Comparison of ENCODE assay signal across 16 cellular contexts in the genomic region with DNA sequence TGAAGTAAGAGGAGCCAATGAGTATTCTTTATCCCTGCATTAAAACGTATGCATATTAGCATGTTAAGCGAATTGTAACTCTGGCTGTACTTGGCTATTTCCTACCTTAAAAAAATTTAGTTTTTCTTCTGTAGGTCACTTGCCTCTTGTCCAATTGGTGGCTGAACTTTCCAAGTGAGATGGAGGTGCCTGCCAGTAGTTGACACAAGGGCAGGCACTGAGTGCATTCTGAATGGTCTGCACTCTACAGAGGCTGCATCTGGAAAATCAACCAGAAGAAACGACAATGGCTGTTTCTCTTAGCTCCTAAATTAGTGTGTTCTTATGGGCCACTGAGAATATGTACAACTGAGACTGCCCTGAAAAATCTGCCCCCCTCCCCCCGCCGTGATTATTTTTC.
DNase-seq lines count a peak whose midpoint lies in the region; ATAC-seq and TF ChIP-seq lines count a peak whose summit lies in the region.
"Had no signal": no experiment of that assay in that cellular context is flagged by ENCODE, and none has a peak within 500 bp of the region (broad histone marks: within the 10 kb centered on the region; RNA-seq: fewer than 3 reads in every experiment).

No MANE protein-coding gene starts in this region.

- peak overlapping the region in 1 of 11 experiments; percentile 20; a peak in 2 of 22 replicates for H3K4me2 ChIP-seq in BLaER1 treated with 17β-estradiol and CSF1 and Interleukin-3, amounts not matched to agents 10 nM and 100 nM
- H3K4me2 ChIP-seq in hepatocyte, result no peak overlapping the region
- H3K4me2 ChIP-seq: A549, BLaER1 had no signal

- no peak overlapping the region for H3K4me3 ChIP-seq in BLaER1 treated with 17β-estradiol and CSF1 and Interleukin-3, amounts not matched to agents 10 nM and 100 nM
- H3K4me3 ChIP-seq in thyroid gland (replicated peaks in 1 of 3), result no peak overlapping the region
- no peak overlapping the region for H3K4me3 ChIP-seq in hepatocyte
- H3K4me3 ChIP-seq: A549, BLaER1, HAP-1 had no signal

- H3K4me1 ChIP-seq in BLaER1 treated with 17β-estradiol and CSF1 and Interleukin-3, amounts not matched to agents 10 nM and 100 nM, result peaks cover 8 to 46% (median 29%) of the 10 kb centered on the region in 10 experiments; a peak in 16 of 20 replicates
- H3K4me1 ChIP-seq in thyroid gland (peaks cover 12 to 15% of the 10 kb centered on the region in 2 donors), hepatocyte (ENCODE audit: insufficient read depth) (no peaks in the 10 kb centered on the region)

- H3K36me3 ChIP-seq in BLaER1 treated with 17β-estradiol and CSF1 and Interleukin-3, amounts not matched to agents 10 nM and 100 nM, result peaks cover 49 to 89% (median 74%) of the 10 kb centered on the region in 11 experiments
- H3K36me3 ChIP-seq in thyroid gland (no peaks in the 10 kb centered on the region), hepatocyte (replicated peaks; ENCODE audit: insufficient read depth, low read depth) (no peaks in the 10 kb centered on the region)
- H3K36me3 ChIP-seq: HAP-1 had no signal

- DNase-seq in thyroid gland (peak; percentile 55 to 59), hepatocyte (ENCODE audit: low spot score) (no peak), NAMALWA (ENCODE audit: low spot score) (no peak)
- DNase-seq: Calu3; CD8-positive, alpha-beta T cell; DMS79 treated with DMSO at 0.1 percent for 48 hours; GF-D8 had no signal

- H3K9ac ChIP-seq in BLaER1 treated with 17β-estradiol and CSF1 and Interleukin-3, amounts not matched to agents 10 nM and 100 nM, result no peak overlapping the region
- H3K9ac ChIP-seq: BLaER1 had no signal

- H3K79me2 ChIP-seq in hepatocyte, result peaks cover 2% of the 10 kb centered on the region

- intact Hi-C loops in thyroid gland (cut with DNase I), result no loop called here

- ATAC-seq in GM19023 (IDR thresholded peaks at IDR 0.05; ENCODE audit: unreplicated experiment), result no peak
- ATAC-seq: A549; CD8-positive, alpha-beta T cell; HepG2 had no signal

- TF ChIP-seq CTCF in thyroid gland (IDR thresholded peaks at IDR 0.05), result no peak
- no peak for TF ChIP-seq CTCF in hepatocyte (IDR thresholded peaks at IDR 0.05; ENCODE audit: poor library complexity)

- no peak overlapping the region for H2AFZ ChIP-seq in hepatocyte

- peak overlapping the region in 6 of 11 experiments; percentile 1 to 48 (median 26); a peak in 10 of 22 replicates for H3K27ac ChIP-seq in BLaER1 treated with 17β-estradiol and CSF1 and Interleukin-3, amounts not matched to agents 10 nM and 100 nM
- H3K27ac ChIP-seq in angular gyrus (ENCODE audit: low read depth, low read length) (peak overlapping the region; percentile 44), layer of hippocampus (ENCODE audit: low read depth, low read length) (peak overlapping the region; percentile 14), thyroid gland (peak overlapping the region in 2 of 3 donors; percentile 7 to 39), hepatocyte (no peak overlapping the region)
- H3K27ac ChIP-seq: 22Rv1, A549, BLaER1 had no signal

- H3K9me3 ChIP-seq in BLaER1 treated with 17β-estradiol and CSF1 and Interleukin-3, amounts not matched to agents 10 nM and 100 nM (replicated peaks in 1 of 11), result no peaks in the 10 kb centered on the region
- no peaks in the 10 kb centered on the region for H3K9me3 ChIP-seq in thyroid gland
- H3K9me3 ChIP-seq in hepatocyte (ENCODE audit: low read depth), result no peaks in the 10 kb centered on the region
- H3K9me3 ChIP-seq: A549, BLaER1, HAP-1 had no signal

- peaks cover 0 to 4% (median 0%) of the 10 kb centered on the region in 11 experiments; a peak in 2 of 22 replicates for H4K20me1 ChIP-seq in BLaER1 treated with 17β-estradiol and CSF1 and Interleukin-3, amounts not matched to agents 10 nM and 100 nM
- H4K20me1 ChIP-seq in hepatocyte (ENCODE audit: insufficient read depth, poor library complexity, severe bottlenecking), result no peaks in the 10 kb centered on the region

- no peaks in the 10 kb centered on the region for H3K9me2 ChIP-seq in hepatocyte (replicated peaks; ENCODE audit: insufficient read depth)

- H3K27me3 ChIP-seq in BLaER1 treated with 17β-estradiol and CSF1 and Interleukin-3, amounts not matched to agents 10 nM and 100 nM, result no peaks in the 10 kb centered on the region
- H3K27me3 ChIP-seq in layer of hippocampus (ENCODE audit: control insufficient read depth, insufficient read depth, low read length), result no peaks in the 10 kb centered on the region
- H3K27me3 ChIP-seq in thyroid gland, result no peaks in the 10 kb centered on the region
- H3K27me3 ChIP-seq in hepatocyte, result no peaks in the 10 kb centered on the region
- H3K27me3 ChIP-seq: BLaER1 had no signal

- 41 to 48% methylated on average over 5 of the region's 5 CpGs for WGBS in thyroid gland, 2 donors
- WGBS in hepatocyte (ENCODE audit: low lambda C conversion rate, missing lambda C conversion rate), result 96% methylated on average over 5 of the region's 5 CpGs

- no peak for TF ChIP-seq POLR2A in thyroid gland (IDR thresholded peaks at IDR 0.05)

Comparison
In these comparisons a context has a peak if more than half of its experiments do, and no peak if none do; other contexts are left out.
1. DNase-seq: peak in thyroid gland (2 of 2); none in hepatocyte (single experiment) and NAMALWA (single experiment).